Comparison of ENCODE assay signal across 29 cellular contexts in genomic region chr9:137015540-137015930, GRCh38. TPM values are rescaled to one million over a fixed set of nuclear protein-coding genes. Genes with fewer than 3 reads are reported as not detected.
"Had no signal": no experiment of that assay in that cellular context is flagged by ENCODE, and none has a peak within 500 bp of the region (broad histone marks: within the 10 kb centered on the region; RNA-seq: fewer than 3 reads in every experiment).

No MANE protein-coding gene starts in this region.

- H3K36me3 ChIP-seq: transverse colon, uterus had no signal

- H3K27ac ChIP-seq: stomach, suprapubic skin, testis, thoracic aorta, thyroid gland, tibial artery, tibial nerve, transverse colon, upper lobe of left lung, upper lobe of right lung, uterus, vagina had no signal

- ATAC-seq: stimulated activated effector memory CD8-positive, alpha-beta T cell treated with anti-CD3 and anti-CD28 coated beads, Interleukin-12 subunit alpha, Interleukin-12 subunit beta, amount 100 ng/mL, for 72 hours; stimulated activated memory B cell treated with anti-CD40 and anti-IgM and Interleukin-4, amounts not matched to agents 10 μg/mL and 1 μg/mL and 100 μg/mL, for 72 hours; stimulated activated naive B cell treated with anti-CD40 and anti-IgM and Interleukin-4, amounts not matched to agents 10 μg/mL and 1 μg/mL and 100 μg/mL, for 72 hours; stimulated activated naive CD8-positive, alpha-beta T cell treated with anti-CD3 and anti-CD28 coated beads, Interleukin-15, amount 100 ng/mL, for 72 hours; stimulated activated naive CD8-positive, alpha-beta T cell treated with anti-CD3 and anti-CD28 coated beads, Interleukin-15, Interleukin-2, amounts not matched to agents 100 U/mL and 50 U/mL, for 24 hours; upper lobe of right lung had no signal

- H3K27me3 ChIP-seq: stomach, suprapubic skin, testis, thyroid gland, tibial artery, tibial nerve, transverse colon, upper lobe of left lung, upper lobe of right lung, uterus, vagina had no signal

- DNase-seq: stimulated activated CD4-positive, alpha-beta T cell treated with anti-CD3 and anti-CD28 coated beads, Interleukin-2, amount 100 ng/mL, for 48 hours; stimulated activated CD4-positive, alpha-beta T cell treated with anti-CD3 and anti-CD28 coated beads, Interleukin-4, amount 100 ng/mL, for 1 hour; stimulated activated CD4-positive, alpha-beta T cell treated with anti-CD3 and anti-CD28 coated beads, Interleukin-4, amount 100 ng/mL, for 24 hours; stimulated activated CD4-positive, alpha-beta T cell treated with anti-CD3 and anti-CD28 coated beads, Interleukin-4, amount 100 ng/mL, for 4 hours; stimulated activated CD8-positive, alpha-beta memory T cell treated with anti-CD3 and anti-CD28 coated beads, Interleukin-4, amount 100 ng/mL, for 48 hours; stimulated activated naive B cell treated with anti-CD40 and anti-IgM and Interleukin-4, amounts not matched to agents 10 μg/mL and 1 μg/mL and 100 μg/mL, for 72 hours; stimulated activated naive CD4-positive, alpha-beta T cell; stimulated activated naive CD4-positive, alpha-beta T cell treated with Interleukin-2 at 50 U/mL for 16 hours; stimulated activated naive CD8-positive, alpha-beta T cell treated with anti-CD3 and anti-CD28 coated beads, Interleukin-15, amount 100 ng/mL, for 72 hours; stimulated activated naive CD8-positive, alpha-beta T cell treated with anti-CD3 and anti-CD28 coated beads, Interleukin-15, Interleukin-2, amounts not matched to agents 100 U/mL and 50 U/mL, for 24 hours; stomach; substantia nigra; testis; thyroid gland; tibial artery; transverse colon; trophoblast cell; upper lobe of right lung; uterus had no signal

- H3K4me1 ChIP-seq: stomach, suprapubic skin, testis, thyroid gland, tibial artery, transverse colon, upper lobe of left lung, upper lobe of right lung, uterus, vagina had no signal

- H3K9me3 ChIP-seq: stomach, suprapubic skin, testis, thoracic aorta, thyroid gland, tibial artery, tibial nerve, transverse colon, upper lobe of left lung, upper lobe of right lung, uterus, vagina had no signal

- H3K4me3 ChIP-seq: stomach, suprapubic skin, testis, thoracic aorta, thyroid gland, tibial artery, tibial nerve, transverse colon, upper lobe of left lung, upper lobe of right lung, uterus, vagina had no signal

RNA-seq across cellular contexts. Expression of gene FUT7, which starts 16.4 kb away (rescaled TPM):
- total RNA-seq: temporal lobe, thoracic aorta, thyroid gland, transverse colon, ureter, urinary bladder, uterus, vagina had no signal

RNA-seq across cellular contexts. Expression of gene CLIC3, which starts 19.2 kb away (rescaled TPM):
- total RNA-seq: temporal lobe had no signal
